In genomic region chr3:134536760-134537159, GRCh38 we compare ENCODE assay signal across 30 cellular contexts. TPM values are rescaled to one million over a fixed set of nuclear protein-coding genes. Genes with fewer than 3 reads are reported as not detected.
DNase-seq lines count a peak whose midpoint lies in the region; ATAC-seq, FAIRE-seq and TF ChIP-seq lines count a peak whose summit lies in the region.
"Had no signal": no experiment of that assay in that cellular context is flagged by ENCODE, and none has a peak within 500 bp of the region (broad histone marks: within the 10 kb centered on the region; RNA-seq: fewer than 3 reads in every experiment).

No MANE protein-coding gene starts in this region.

- no peak for FAIRE-seq in K562 (lab: Jason Lieb, UNC)
- FAIRE-seq: H54 had no signal

- H3K4me1 Mint-ChIP-seq in activated CD4-positive, alpha-beta T cell treated with anti-CD3 and anti-CD28 coated beads, Interleukin-2, amount 10 ng/mL, durations not matched to agents 24 days and 14 days: peaks cover 2% of the 10 kb centered on the region
- H3K4me1 Mint-ChIP-seq: activated naive CD8-positive, alpha-beta T cell treated with anti-CD3 and anti-CD28 coated beads, Interleukin-2, amount 50 U/mL, for 24 hours; CD8-positive, alpha-beta memory T cell had no signal

- H3K27me3 ChIP-seq in K562 (ENCODE audit: control insufficient read depth in 2 of 2, insufficient read depth in 2 of 2, low read length in 2 of 2): no peaks in the 10 kb centered on the region
- no peaks in the 10 kb centered on the region for H3K27me3 ChIP-seq in right cardiac atrium (ENCODE audit: control insufficient read depth, insufficient read depth)
- H3K27me3 ChIP-seq in transverse colon: no peaks in the 10 kb centered on the region
- H3K27me3 ChIP-seq: BE2C, stomach, uterus had no signal

- no peak overlapping the region for H3K4me3 Mint-ChIP-seq in activated CD4-positive, alpha-beta T cell treated with anti-CD3 and anti-CD28 coated beads, Interleukin-2, amount 10 ng/mL, durations not matched to agents 24 days and 14 days
- H3K4me3 Mint-ChIP-seq: activated naive CD8-positive, alpha-beta T cell treated with anti-CD3 and anti-CD28 coated beads, Interleukin-2, amount 50 U/mL, for 24 hours; activated T-cell treated with anti-CD3 and anti-CD28 coated beads, Interleukin-2, amount 50 U/mL, for 24 hours; CD8-positive, alpha-beta memory T cell; dendritic cell treated with granulocyte-macrophage colony-stimulating factor and Interleukin-4, amounts not matched to agents 40 ng/mL and 50 ng/mL, for 4 days; naive B cell had no signal

- no peak overlapping the region for H3K27ac ChIP-seq in K562 (ENCODE audit: extremely low read depth, low read depth, low read length)
- H3K27ac ChIP-seq in right cardiac atrium (ENCODE audit: low read length): no peak overlapping the region
- no peak overlapping the region for H3K27ac ChIP-seq in transverse colon
- H3K27ac ChIP-seq: HL-60, prostate gland, stomach, uterus, WERI-Rb-1 had no signal

- no peak for TF ChIP-seq EP300 in K562 (IDR thresholded peaks at IDR 0.05; ENCODE audit: low read length)
- no peak for TF ChIP-seq EP300 in transverse colon (IDR thresholded peaks at IDR 0.05; ENCODE audit: low read depth)

- no peak overlapping the region for H3K4me2 ChIP-seq in K562 (ENCODE audit: insufficient read depth, low read length)

- in situ Hi-C loops in K562 (cut with MboI) (no loop called here), transverse colon (cut with MboI; ENCODE audit: low pct_ligation_motif_present in 1 of 4, low pct_unique_long_range_greater_than_20kb in 1 of 4, low sequenced_read_pairs in 3 of 4) (no loop called here)

- H3K4me3 ChIP-seq in K562: no peak overlapping the region
- H3K4me3 ChIP-seq in right cardiac atrium (ENCODE audit: low read length): no peak overlapping the region
- H3K4me3 ChIP-seq in transverse colon: no peak overlapping the region
- H3K4me3 ChIP-seq: prostate gland, stomach, uterus had no signal

- no peaks in the 10 kb centered on the region for H3K9me3 Mint-ChIP-seq in activated CD4-positive, alpha-beta T cell treated with anti-CD3 and anti-CD28 coated beads, Interleukin-2, amount 10 ng/mL, durations not matched to agents 24 days and 14 days
- H3K9me3 Mint-ChIP-seq: activated naive CD8-positive, alpha-beta T cell treated with anti-CD3 and anti-CD28 coated beads, Interleukin-2, amount 50 U/mL, for 24 hours; activated T-cell treated with anti-CD3 and anti-CD28 coated beads, Interleukin-2, amount 50 U/mL, for 24 hours; CD8-positive, alpha-beta memory T cell; dendritic cell treated with granulocyte-macrophage colony-stimulating factor and Interleukin-4, amounts not matched to agents 40 ng/mL and 50 ng/mL, for 4 days; naive B cell had no signal

- no peak; the same call in 2 of the 3 replicates for ATAC-seq in K562
- ATAC-seq in right cardiac atrium: peak; percentile 75 to 86
- ATAC-seq: activated naive CD8-positive, alpha-beta T cell treated with anti-CD3 and anti-CD28 coated beads, Interleukin-2, amount 50 U/mL, for 24 hours had no signal

- H4K20me1 ChIP-seq in K562 (replicated peaks; ENCODE audit: control insufficient read depth, insufficient read depth, low read length): no peaks in the 10 kb centered on the region

- POLR2A ChIA-PET in K562 (lab: Yijun Ruan, JAX): interaction anchor here (1.0 to 2.1 kb wide), 2 partner anchors 9 to 18 kb away, joined by 3 to 6 read pairs; no protein-coding TSS in a partner anchor

- no peaks in the 10 kb centered on the region for H3K27me3 Mint-ChIP-seq in activated CD4-positive, alpha-beta T cell treated with anti-CD3 and anti-CD28 coated beads, Interleukin-2, amount 10 ng/mL, durations not matched to agents 24 days and 14 days
- H3K27me3 Mint-ChIP-seq: activated naive CD8-positive, alpha-beta T cell treated with anti-CD3 and anti-CD28 coated beads, Interleukin-2, amount 50 U/mL, for 24 hours; activated T-cell treated with anti-CD3 and anti-CD28 coated beads, Interleukin-2, amount 50 U/mL, for 24 hours; CD8-positive, alpha-beta memory T cell; dendritic cell treated with granulocyte-macrophage colony-stimulating factor and Interleukin-4, amounts not matched to agents 40 ng/mL and 50 ng/mL, for 4 days; naive B cell had no signal

- H3K27ac Mint-ChIP-seq in activated CD4-positive, alpha-beta T cell treated with anti-CD3 and anti-CD28 coated beads, Interleukin-2, amount 10 ng/mL, durations not matched to agents 24 days and 14 days: no peak overlapping the region
- H3K27ac Mint-ChIP-seq: activated naive CD8-positive, alpha-beta T cell treated with anti-CD3 and anti-CD28 coated beads, Interleukin-2, amount 50 U/mL, for 24 hours; activated T-cell treated with anti-CD3 and anti-CD28 coated beads, Interleukin-2, amount 50 U/mL, for 24 hours; dendritic cell treated with granulocyte-macrophage colony-stimulating factor and Interleukin-4, amounts not matched to agents 40 ng/mL and 50 ng/mL, for 4 days had no signal

- H3K36me3 Mint-ChIP-seq in activated CD4-positive, alpha-beta T cell treated with anti-CD3 and anti-CD28 coated beads, Interleukin-2, amount 10 ng/mL, durations not matched to agents 24 days and 14 days (ENCODE audit: low read depth): peaks cover 19% of the 10 kb centered on the region

- no peak for TF ChIP-seq CTCF in K562 (IDR thresholded peaks at IDR 0.05 in 2 of 3, conservative IDR thresholded peaks at IDR 0.05 in 1 of 3; ENCODE audit: insufficient read depth in 2 of 3, low read depth in 1 of 3, low read length in 3 of 3)
- no peak for TF ChIP-seq CTCF in transverse colon (IDR thresholded peaks at IDR 0.05)

- H3K36me3 ChIP-seq in K562 (ENCODE audit: control insufficient read depth, insufficient read depth, low read length): no peaks in the 10 kb centered on the region; the same call in 2 of the 3 replicates
- peaks cover 0 to 21% (median 8%) of the 10 kb centered on the region in 4 donors for H3K36me3 ChIP-seq in transverse colon
- H3K36me3 ChIP-seq: prostate gland, uterus had no signal

- intact Hi-C loops in K562 (cut with micrococcal nuclease) (no loop called here), right cardiac atrium (cut with DNase I) (no loop called here), transverse colon (cut with DNase I; ENCODE audit: low total_unique reads) (no loop called here)
- intact Hi-C loops in activated CD4-positive, alpha-beta T cell treated with anti-CD3 and anti-CD28 coated beads, Interleukin-2, amount 10 ng/mL, durations not matched to agents 24 days and 14 days (cut with micrococcal nuclease): no loop called here

- DNase-seq in GF-D8 (lab: John Stamatoyannopoulos, UW): peak; percentile 13
- peak; percentile 63 for DNase-seq in MV-4-11 (lab: John Stamatoyannopoulos, UW)
- DNase-seq in K562 (ENCODE audit: extremely low read depth in 1 of 4, low spot score in 3 of 4): peak in 2 of 4 experiments; percentile 4 to 11
- DNase-seq in right cardiac atrium: no peak
- no peak for DNase-seq in transverse colon
- no peak for DNase-seq in activated CD4-positive, alpha-beta T cell treated with anti-CD3 and anti-CD28 coated beads, Interleukin-2, amount 10 ng/mL, durations not matched to agents 24 days and 14 days
- no peak for DNase-seq in GDM1 (lab: John Stamatoyannopoulos, UW)
- DNase-seq: ACHN; activated CD4-positive, alpha-beta T cell treated with anti-CD3 and anti-CD28 coated beads for 48 hours; activated gamma-delta T cell treated with Interleukin-2 at 50 U/mL for 16 hours; activated naive CD8-positive, alpha-beta T cell treated with anti-CD3 and anti-CD28 coated beads, Interleukin-2, amount 50 U/mL, for 24 hours; activated T-cell treated with anti-CD3 and anti-CD28 coated beads, Interleukin-2, amount 50 U/mL, for 24 hours; BE2C; CD8-positive, alpha-beta memory T cell; DMS 273 treated with DMSO at 0.1 percent for 48 hours; islet precursor cell; Karpas-422; midbrain; naive B cell; NCI-H1048; NCI-H1694; NCI-H510A; stimulated activated CD4-positive, alpha-beta T cell treated with anti-CD3 and anti-CD28 coated beads, Interleukin-4, amount 100 ng/mL, for 1 hour; stomach; uterus; WERI-Rb-1 had no signal

- H3K4me1 ChIP-seq in K562 (replicated peaks in 1 of 2; ENCODE audit: control insufficient read depth in 2 of 2, insufficient read depth in 2 of 2, low read length in 2 of 2): peaks cover 0 to 6% of the 10 kb centered on the region in 2 experiments; a peak in 1 of 5 replicates
- no peaks in the 10 kb centered on the region for H3K4me1 ChIP-seq in right cardiac atrium (ENCODE audit: control insufficient read depth, insufficient read depth, low read length)
- H3K4me1 ChIP-seq in transverse colon: no peaks in the 10 kb centered on the region
- H3K4me1 ChIP-seq: BE2C, prostate gland, stomach, uterus had no signal

- no peaks in the 10 kb centered on the region for H3K79me2 ChIP-seq in K562 (ENCODE audit: control insufficient read depth, insufficient read depth, low read length)

- no peaks in the 10 kb centered on the region for H3K9me1 ChIP-seq in K562 (ENCODE audit: control insufficient read depth, insufficient read depth, low read length)

- H2AFZ ChIP-seq in K562 (ENCODE audit: low read depth, low read length): no peak overlapping the region

- H3K9me3 ChIP-seq in K562 (replicated peaks; ENCODE audit: control insufficient read depth, insufficient read depth, low read depth, low read length) (no peaks in the 10 kb centered on the region), right cardiac atrium (ENCODE audit: control insufficient read depth, low read length) (no peaks in the 10 kb centered on the region), transverse colon (no peaks in the 10 kb centered on the region)
- H3K9me3 ChIP-seq: BE2C, prostate gland, stomach, uterus had no signal

- H3K9ac ChIP-seq in K562 (ENCODE audit: insufficient read depth in 1 of 2, low read depth in 2 of 2, low read length in 2 of 2): no peak overlapping the region

- TF ChIP-seq RAD21 in K562 (CRISPR knock-in tag; conservative IDR thresholded peaks at IDR 0.05 in 1 of 2, IDR thresholded peaks at IDR 0.05 in 1 of 2): no peak

- no peak for TF ChIP-seq POLR2A in K562 (conservative IDR thresholded peaks at IDR 0.05)
- no peak for TF ChIP-seq POLR2A in transverse colon (IDR thresholded peaks at IDR 0.05)

- BruUV-seq in K562 (replicated peaks; lab: Mats Ljungman, UMichigan): no TSS peak

- CTCF ChIA-PET in K562 (lab: Yijun Ruan, JAX; ENCODE audit: low intra/inter-chr PET ratio): no interaction called here

- WGBS in K562 (ENCODE audit: insufficient coverage, low coverage, missing lambda C conversion rate): 26% methylated on average over 4 of the region's 4 CpGs
- 75% methylated on average over 4 of the region's 4 CpGs for WGBS in right cardiac atrium
- WGBS in transverse colon (ENCODE audit: low coverage in 1 of 2), 2 donors: 88 to 94% methylated on average over 4 of the region's 4 CpGs

RNA-seq across cellular contexts. Expression of gene CEP63, which starts 50.9 kb away (rescaled TPM):
- 6.8 and 23.9 TPM in 2 replicates for total RNA-seq in K562 (2011; cell fraction: chromatin; rRNA removed; ENCODE audit: low replicate concordance)
- 5.3 and 7.5 TPM in 2 replicates for total RNA-seq in K562 (2011; cell fraction: nucleolus; rRNA removed)
- 14.5 and 19.8 TPM in 2 replicates for total RNA-seq in K562 (2011; cell fraction: nucleoplasm; rRNA removed)
- 14.8 and 17.8 TPM in 2 replicates for total RNA-seq in K562 (2014; rRNA removed)
- total RNA-seq in K562 (2014; rRNA removed; fragmentation: Illumina TruSeq; extraction: Trizol): 10.6 and 13.8 TPM in 2 replicates
- 13.2 and 14.2 TPM in 2 replicates for total RNA-seq in K562 (2015; rRNA removed; fragmentation: Illumina TruSeq; extraction: Trizol)
- 6.7 and 7.4 TPM in 2 replicates for total RNA-seq in K562 (2021)
- 6.6 and 7.4 TPM in 2 replicates for polyA plus RNA-seq in K562 (2011; rRNA removed)
- polyA plus RNA-seq in K562 (2011; cell fraction: cytosol; rRNA removed): 3.4 and 3.7 TPM in 2 replicates
- 4.2 and 5.0 TPM in 2 replicates for polyA plus RNA-seq in K562 (2011; cell fraction: nucleus; rRNA removed)
- 9.2 and 11.8 TPM in 2 replicates for polyA plus RNA-seq in K562 (2012)
- 12.1 and 12.9 TPM in 2 replicates for polyA plus RNA-seq in K562 (2014; fragmentation: Illumina TruSeq; extraction: Trizol)
- polyA plus RNA-seq in K562 (2014; fragmentation: Nextera tagmentation; extraction: Ambion mirVana): 1 to 10 TPM; 5.1 to 5.6 TPM
- polyA plus RNA-seq in K562 (2014; rRNA removed): 9.0 and 11.6 TPM in 2 replicates
- 9.0 and 12.2 TPM in 2 replicates for polyA minus RNA-seq in K562 (2011; rRNA and poly(A)+ RNA removed)
- 4.6 and 4.8 TPM in 2 replicates for polyA minus RNA-seq in K562 (2011; cell fraction: cytosol; rRNA and poly(A)+ RNA removed)
- polyA minus RNA-seq in K562 (2011; cell fraction: nucleus; rRNA and poly(A)+ RNA removed): 13.2 and 22.9 TPM in 2 replicates
- 10 to 100 TPM; 31.3 to 41.6 (median 39.4) TPM for total RNA-seq in right cardiac atrium
- polyA plus RNA-seq in right cardiac atrium: 34.6 TPM
- 10 to 100 TPM; 12.1 to 29.2 (median 16.9) TPM for total RNA-seq in transverse colon
- total RNA-seq in activated CD4-positive, alpha-beta T cell treated with anti-CD3 and anti-CD28 coated beads, Interleukin-2, amount 10 ng/mL, durations not matched to agents 24 days and 14 days: 18.6 and 20.5 TPM in 2 replicates

RNA-seq across cellular contexts. Expression of gene ANAPC13, which starts 51.0 kb away (rescaled TPM):
- total RNA-seq in K562 (2011; cell fraction: chromatin; rRNA removed; ENCODE audit: low replicate concordance): 11.6 and 26.9 TPM in 2 replicates
- total RNA-seq in K562 (2011; cell fraction: nucleolus; rRNA removed): 13.7 and 14.3 TPM in 2 replicates
- total RNA-seq in K562 (2011; cell fraction: nucleoplasm; rRNA removed): 21.5 and 33.0 TPM in 2 replicates
- total RNA-seq in K562 (2014; rRNA removed) (48.5 and 48.9 TPM in 2 replicates), K562 (2014; rRNA removed; fragmentation: Illumina TruSeq; extraction: Trizol) (68.5 and 72.8 TPM in 2 replicates), K562 (2015; rRNA removed; fragmentation: Illumina TruSeq; extraction: Trizol) (54.9 and 55.2 TPM in 2 replicates), K562 (2021) (49.2 and 53.0 TPM in 2 replicates), right cardiac atrium (10 to 100 TPM; 75.6 to 95.8 (median 81.3) TPM), transverse colon (10 to 100 TPM in 3 of 4 donors, 1 to 10 TPM in 1; 5.6 to 81.0 (median 29.3) TPM)
- polyA plus RNA-seq in K562 (2011; rRNA removed) (77.8 and 112 TPM in 2 replicates), K562 (2014; fragmentation: Illumina TruSeq; extraction: Trizol) (104 and 126 TPM in 2 replicates), K562 (2014; fragmentation: Nextera tagmentation; extraction: Ambion mirVana) (100 to 1,000 TPM; 198 to 238 TPM), K562 (2014; rRNA removed) (67.7 and 69.9 TPM in 2 replicates), right cardiac atrium (87.7 TPM)
- polyA plus RNA-seq in K562 (2011; cell fraction: cytosol; rRNA removed): 18.9 and 47.3 TPM in 2 replicates
- polyA plus RNA-seq in K562 (2011; cell fraction: nucleus; rRNA removed): 16.0 and 26.7 TPM in 2 replicates
- polyA plus RNA-seq in K562 (2012): 55.7 and 76.5 TPM in 2 replicates
- 64.4 and 69.2 TPM in 2 replicates for polyA minus RNA-seq in K562 (2011; rRNA and poly(A)+ RNA removed)
- polyA minus RNA-seq in K562 (2011; cell fraction: cytosol; rRNA and poly(A)+ RNA removed): 15.7 and 25.5 TPM in 2 replicates
- polyA minus RNA-seq in K562 (2011; cell fraction: nucleus; rRNA and poly(A)+ RNA removed): 12.0 and 21.7 TPM in 2 replicates
- total RNA-seq in activated CD4-positive, alpha-beta T cell treated with anti-CD3 and anti-CD28 coated beads, Interleukin-2, amount 10 ng/mL, durations not matched to agents 24 days and 14 days: 29.7 and 30.0 TPM in 2 replicates

Comparison
In these comparisons a context has a peak if more than half of its experiments do, and no peak if none do; other contexts are left out.
1. DNase-seq: peak in GF-D8 (single experiment) and MV-4-11 (single experiment); none in right cardiac atrium (0 of 3), transverse colon (single experiment), activated CD4-positive, alpha-beta T cell treated with anti-CD3 and anti-CD28 coated beads, Interleukin-2, amount 10 ng/mL, durations not matched to agents 24 days and 14 days (single experiment) and GDM1 (single experiment).